Comparison of ENCODE assay signal across 9 cellular contexts in genomic region chrX:133215747-133216146, GRCh38.
A peak's percentile ranks its signal among the peaks of the same experiment; 100 is the strongest.
DNase-seq lines count a peak whose midpoint lies in the region; ATAC-seq and TF ChIP-seq lines count a peak whose summit lies in the region.
"Had no signal": no experiment of that assay in that cellular context is flagged by ENCODE, and none has a peak within 500 bp of the region (broad histone marks: within the 10 kb centered on the region; RNA-seq: fewer than 3 reads in every experiment).

No MANE protein-coding gene starts in this region.

- DNase-seq in AG09319 (ENCODE audit: extremely low read depth, low read depth) (no peak), GM13977 (ENCODE audit: low spot score) (no peak), RWPE1 (ENCODE audit: low spot score) (peak; percentile 3), iPS-NIHi7 (ENCODE audit: extremely low spot score) (peak; percentile 64), putamen (ENCODE audit: low spot score) (no peak), SIG-M5 treated with dmso at 0.1 percent for 504 hours (lab: John Stamatoyannopoulos, UW; ENCODE audit: unreplicated experiment) (no peak)
- DNase-seq in NK-92 treated with Interleukin-12 subunit alpha and Interleukin-12 subunit beta, amount 100 ng/mL, for 24 hours (lab: John Stamatoyannopoulos, UW): no peak
- DNase-seq: activated CD4-positive, alpha-beta T cell treated with anti-CD3 and anti-CD28 coated beads, Interleukin-2, amount 10 ng/mL, durations not matched to agents 24 days and 14 days had no signal

- in situ Hi-C loops in GM13977 (cut with MboI; ENCODE audit: low pct_unique_long_range_greater_than_20kb, low sequenced_read_pairs, unreplicated experiment): no loop called here

- peak; percentile 27 for TF ChIP-seq CTCF in AG09319 (IDR thresholded peaks at IDR 0.05; ENCODE audit: low read depth, low read length)
- peak; percentile 36 for TF ChIP-seq CTCF in GM13977 (IDR thresholded peaks at IDR 0.05; ENCODE audit: extremely low read depth, insufficient read depth, missing control alignments)
- TF ChIP-seq CTCF in RWPE1 (conservative IDR thresholded peaks at IDR 0.05; ENCODE audit: low read depth): no peak

- no peak overlapping the region for H3K27ac ChIP-seq in RWPE1

- CTCF ChIA-PET in RWPE1 (lab: Yijun Ruan, JAX): interaction anchor here (1.0 kb wide), 1 partner anchor 455 kb away, joined by 6 read pairs; no protein-coding TSS in a partner anchor

- POLR2A ChIA-PET in RWPE1 (lab: Yijun Ruan, JAX; ENCODE audit: low non-redundant PET): no interaction called here

- ATAC-seq in GM18867 (IDR thresholded peaks at IDR 0.05; ENCODE audit: unreplicated experiment): no peak

Comparison
In these comparisons a context has a peak if more than half of its experiments do, and no peak if none do; other contexts are left out.
1. DNase-seq: peak in RWPE1 (single experiment) and iPS-NIHi7 (single experiment); none in AG09319 (single experiment), GM13977 (single experiment), NK-92 treated with Interleukin-12 subunit alpha and Interleukin-12 subunit beta, amount 100 ng/mL, for 24 hours (single experiment), putamen (single experiment) and SIG-M5 treated with dmso at 0.1 percent for 504 hours (single experiment).